In the genomic region with DNA sequence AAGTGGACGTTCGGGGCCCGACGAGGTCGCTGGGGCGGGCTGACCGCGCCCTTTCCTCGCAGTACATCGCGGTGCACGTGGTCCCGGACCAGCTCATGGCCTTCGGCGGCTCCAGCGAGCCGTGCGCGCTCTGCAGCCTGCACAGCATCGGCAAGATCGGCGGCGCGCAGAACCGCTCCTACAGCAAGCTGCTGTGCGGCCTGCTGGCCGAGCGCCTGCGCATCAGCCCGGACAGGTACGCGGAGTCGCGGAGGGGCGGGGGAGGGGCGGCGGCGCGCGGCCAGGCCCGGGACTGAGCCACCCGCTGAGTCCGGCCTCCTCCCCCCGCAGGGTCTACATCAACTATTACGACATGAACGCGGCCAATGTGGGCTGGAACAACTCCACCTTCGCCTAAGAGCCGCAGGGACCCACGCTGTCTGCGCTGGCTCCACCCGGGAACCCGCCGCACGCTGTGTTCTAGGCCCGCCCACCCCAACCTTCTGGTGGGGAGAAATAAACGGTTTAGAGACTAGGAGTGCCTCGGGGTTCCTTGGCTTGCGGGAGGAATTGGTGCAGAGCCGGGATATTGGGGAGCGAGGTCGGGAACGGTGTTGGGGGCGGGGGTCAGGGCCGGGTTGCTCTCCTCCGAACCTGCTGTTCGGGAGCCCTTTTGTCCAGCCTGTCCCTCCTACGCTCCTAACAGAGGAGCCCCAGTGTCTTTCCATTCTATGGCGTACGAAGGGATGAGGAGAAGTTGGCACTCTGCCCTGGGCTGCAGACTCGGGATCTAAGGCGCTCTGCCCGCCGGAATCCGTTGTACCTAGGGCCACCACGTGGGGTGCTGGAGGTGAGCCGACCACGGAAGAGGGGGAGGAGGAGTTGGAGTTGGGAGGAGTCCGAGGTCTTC, we compare ENCODE assay signal across 8 cellular contexts. TPM values are rescaled to one million over a fixed set of nuclear protein-coding genes. Genes with fewer than 3 reads are reported as not detected.
DNase-seq lines count a peak whose midpoint lies in the region; ATAC-seq and TF ChIP-seq lines count a peak whose summit lies in the region.

No MANE protein-coding gene starts in this region.

- ATAC-seq in GM19328 (IDR thresholded peaks at IDR 0.05; ENCODE audit: unreplicated experiment): no peak

- peak overlapping the region; percentile 80 for H3K27ac ChIP-seq in DOHH2 (ENCODE audit: low read depth, low read length)
- H3K27ac ChIP-seq in HEK293 (ENCODE audit: extremely low read depth, low read depth, low read length): peak overlapping the region; percentile 94
- peak overlapping the region; percentile 88 to 94 for H3K27ac ChIP-seq in ascending aorta

- peak overlapping the region; percentile 88 for H3K4me2 ChIP-seq in DOHH2 (ENCODE audit: low read length)

- peaks cover 28% of the 10 kb centered on the region for H3K79me2 ChIP-seq in DOHH2 (ENCODE audit: control insufficient read depth, low read length)

- POLR2A ChIA-PET in HEK293 (lab: Yijun Ruan, JAX): interaction anchor here (0.8 to 2.5 kb wide), 27 partner anchors 9 to 711 kb away, joined by 3 to 71 read pairs (median 5); partner anchors contain the start of genes CABIN1, GUCD1 and SLC2A11

- no peaks in the 10 kb centered on the region for H3K9me3 ChIP-seq in DOHH2 (ENCODE audit: control insufficient read depth, insufficient read depth, low read length)
- no peaks in the 10 kb centered on the region for H3K9me3 ChIP-seq in HEK293 (ENCODE audit: control insufficient read depth, insufficient read depth, low read depth, low read length)
- no peaks in the 10 kb centered on the region for H3K9me3 ChIP-seq in ascending aorta

- CTCF ChIA-PET in HEK293 (lab: Yijun Ruan, JAX): interaction anchor here (0.8 to 2.6 kb wide), 20 partner anchors 8 to 261 kb away, joined by 3 to 26 read pairs (median 5); partner anchors contain the start of gene MMP11

- DNase-seq in NCI-H1092 treated with DMSO at 0.1 percent for 48 hours (lab: John Stamatoyannopoulos, UW) (peak; percentile 62), T-helper 2 cell (peak; percentile 21 to 85 (median 49)), ascending aorta (ENCODE audit: low spot score in 2 of 2) (peak in 1 of 2 donors; percentile 81), hepatic stellate cell (ENCODE audit: low spot score) (peak; percentile 74), retinal pigment epithelial cell (ENCODE audit: low read depth) (peak; percentile 42)

- peaks cover 30% of the 10 kb centered on the region for H3F3A ChIP-seq in DOHH2 (ENCODE audit: control insufficient read depth, insufficient read depth)

- H4K20me1 ChIP-seq in DOHH2 (ENCODE audit: control insufficient read depth, insufficient read depth, low read depth, low read length): peaks cover 16% of the 10 kb centered on the region

- H3K36me3 ChIP-seq in DOHH2 (ENCODE audit: control insufficient read depth, low read length): peaks cover 41% of the 10 kb centered on the region
- peaks cover 14 to 31% of the 10 kb centered on the region in 2 experiments for H3K36me3 ChIP-seq in HEK293 (ENCODE audit: control insufficient read depth in 2 of 2, insufficient read depth in 1 of 2, low read length in 2 of 2)
- peaks cover 15% of the 10 kb centered on the region in 2 donors for H3K36me3 ChIP-seq in ascending aorta

- intact Hi-C loops in ascending aorta (cut with DNase I): loop anchor here (1.0 to 10.0 kb wide), 5 partner anchors 18 to 1670 kb away; partner anchors contain the start of genes GRK3, SLC2A11 and SPECC1L

- TF ChIP-seq CTCF in DOHH2 (IDR thresholded peaks at IDR 0.05; ENCODE audit: low read depth, low read length, poor library complexity, severe bottlenecking) (peak; percentile 75), HEK293 (tag by site-specific recombination; IDR thresholded peaks at IDR 0.05) (peak; percentile 73), ascending aorta (IDR thresholded peaks at IDR 0.05) (peak; percentile 3 to 18 (median 18)), retinal pigment epithelial cell (conservative IDR thresholded peaks at IDR 0.05; ENCODE audit: low read depth, low read length) (peak; percentile 52)

- H3K27me3 ChIP-seq in DOHH2 (ENCODE audit: control insufficient read depth, low read length) (no peaks in the 10 kb centered on the region), ascending aorta (no peaks in the 10 kb centered on the region)

- H3K4me3 ChIP-seq in DOHH2 (ENCODE audit: low read length) (peak overlapping the region; percentile 82), HEK293 (ENCODE audit: low read depth, low read length) (peak overlapping the region; percentile 82), ascending aorta (peak overlapping the region; percentile 87 to 89), retinal pigment epithelial cell (ENCODE audit: low read length) (peak overlapping the region; percentile 80)

- H3K9me2 ChIP-seq in DOHH2 (replicated peaks; ENCODE audit: control insufficient read depth, low read length): no peaks in the 10 kb centered on the region

- peaks cover 26% of the 10 kb centered on the region for H3K4me1 ChIP-seq in DOHH2 (ENCODE audit: control insufficient read depth, low read length)
- H3K4me1 ChIP-seq in HEK293 (ENCODE audit: control insufficient read depth, insufficient read depth, low read length): peaks cover 15% of the 10 kb centered on the region
- peaks cover 4 to 16% of the 10 kb centered on the region in 2 donors for H3K4me1 ChIP-seq in ascending aorta

TF ChIP-seq in HEK293, 187 proteins besides CTCF, POLR2A, EP300 and RAD21 (continues in another document):
- TF ChIP-seq PATZ1 (tag by site-specific recombination; IDR thresholded peaks at IDR 0.05) (peak; percentile 69), ZNF133 (tag by site-specific recombination; IDR thresholded peaks at IDR 0.05) (no peak), ZNF548 (tag by site-specific recombination; IDR thresholded peaks at IDR 0.05) (no peak), ZNF747 (tag by site-specific recombination; IDR thresholded peaks at IDR 0.05) (no peak), ZNF341 (tag by site-specific recombination; IDR thresholded peaks at IDR 0.05; ENCODE audit: low read depth) (peak; percentile 80), OVOL3 (tag by site-specific recombination; IDR thresholded peaks at IDR 0.05) (no peak), ZNF19 (tag by site-specific recombination; IDR thresholded peaks at IDR 0.05; ENCODE audit: low read depth) (peak; percentile 46; the same call in 1 of the 2 replicates), ZNF626 (tag by site-specific recombination; IDR thresholded peaks at IDR 0.05) (no peak), ZNF292 (tag by site-specific recombination; IDR thresholded peaks at IDR 0.05; ENCODE audit: borderline replicate concordance, low read depth) (no peak), HOXC10 (CRISPR knock-in tag; IDR thresholded peaks at IDR 0.05) (no peak), HOXD13 (CRISPR knock-in tag; IDR thresholded peaks at IDR 0.05; ENCODE audit: borderline replicate concordance) (no peak), ZBTB48 (tag by site-specific recombination; IDR thresholded peaks at IDR 0.05) (no peak), YY1 (tag by site-specific recombination; IDR thresholded peaks at IDR 0.05) (no peak), ZNF473 (tag by site-specific recombination; IDR thresholded peaks at IDR 0.05) (no peak), ZBTB20 (tag by site-specific recombination; IDR thresholded peaks at IDR 0.05) (peak; percentile 88), ZNF157 (tag by site-specific recombination; IDR thresholded peaks at IDR 0.05) (no peak), ZNF701 (tag by site-specific recombination; IDR thresholded peaks at IDR 0.05) (no peak), ZNF658 (tag by site-specific recombination; IDR thresholded peaks at IDR 0.05) (no peak), ZNF214 (tag by site-specific recombination; IDR thresholded peaks at IDR 0.05; ENCODE audit: borderline replicate concordance) (no peak)
- TF ChIP-seq, protein P1, sequence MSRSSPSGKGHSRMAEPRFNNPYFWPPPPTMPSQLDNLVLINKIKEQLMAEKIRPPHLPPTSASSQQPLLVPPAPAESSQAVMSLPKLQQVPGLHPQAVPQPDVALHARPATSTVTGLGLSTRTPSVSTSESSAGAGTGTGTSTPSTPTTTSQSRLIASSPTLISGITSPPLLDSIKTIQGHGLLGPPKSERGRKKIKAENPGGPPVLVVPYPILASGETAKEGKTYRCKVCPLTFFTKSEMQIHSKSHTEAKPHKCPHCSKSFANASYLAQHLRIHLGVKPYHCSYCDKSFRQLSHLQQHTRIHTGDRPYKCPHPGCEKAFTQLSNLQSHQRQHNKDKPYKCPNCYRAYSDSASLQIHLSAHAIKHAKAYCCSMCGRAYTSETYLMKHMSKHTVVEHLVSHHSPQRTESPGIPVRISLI (tag by site-specific recombination; IDR thresholded peaks at IDR 0.05): no peak
- TF ChIP-seq, protein P2, sequence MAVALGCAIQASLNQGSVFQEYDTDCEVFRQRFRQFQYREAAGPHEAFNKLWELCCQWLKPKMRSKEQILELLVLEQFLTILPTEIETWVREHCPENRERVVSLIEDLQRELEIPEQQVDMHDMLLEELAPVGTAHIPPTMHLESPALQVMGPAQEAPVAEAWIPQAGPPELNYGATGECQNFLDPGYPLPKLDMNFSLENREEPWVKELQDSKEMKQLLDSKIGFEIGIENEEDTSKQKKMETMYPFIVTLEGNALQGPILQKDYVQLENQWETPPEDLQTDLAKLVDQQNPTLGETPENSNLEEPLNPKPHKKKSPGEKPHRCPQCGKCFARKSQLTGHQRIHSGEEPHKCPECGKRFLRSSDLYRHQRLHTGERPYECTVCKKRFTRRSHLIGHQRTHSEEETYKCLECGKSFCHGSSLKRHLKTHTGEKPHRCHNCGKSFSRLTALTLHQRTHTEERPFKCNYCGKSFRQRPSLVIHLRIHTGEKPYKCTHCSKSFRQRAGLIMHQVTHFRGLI (tag by site-specific recombination; IDR thresholded peaks at IDR 0.05): no peak

RNA-seq across cellular contexts. Expression of gene MIF, which starts 0.8 kb away (rescaled TPM):
- 527 TPM for total RNA-seq in ascending aorta

RNA-seq across cellular contexts. Expression of gene SLC2A11, which starts 37.3 kb away (rescaled TPM):
- not detected for total RNA-seq in ascending aorta

RNA-seq across cellular contexts. Expression of gene DERL3, which starts 56.1 kb away (rescaled TPM):
- 7.5 TPM for total RNA-seq in ascending aorta

Comparison
In these comparisons a context has a peak if more than half of its experiments do, and no peak if none do; other contexts are left out.
1. CTCF ChIP-seq: peak in every context shown above with its lines; median percentile 75 in DOHH2; 73 in HEK293; 52 in retinal pigment epithelial cell; 18 in ascending aorta.